Comparison of ENCODE assay signal across 9 cellular contexts in genomic region chr1:39270368-39270767, GRCh38.
A peak's percentile ranks its signal among the peaks of the same experiment; 100 is the strongest.
DNase-seq lines count a peak whose midpoint lies in the region; TF ChIP-seq lines count a peak whose summit lies in the region.
"Had no signal": no experiment of that assay in that cellular context is flagged by ENCODE, and none has a peak within 500 bp of the region (broad histone marks: within the 10 kb centered on the region; RNA-seq: fewer than 3 reads in every experiment).

No MANE protein-coding gene starts in this region.

- peaks cover 61% of the 10 kb centered on the region for H3K79me2 ChIP-seq in KMS-11 (ENCODE audit: insufficient read depth, low read depth)

- no peaks in the 10 kb centered on the region for H3K27me3 ChIP-seq in KMS-11 (ENCODE audit: insufficient read depth, low read depth)
- H3K27me3 ChIP-seq: brain microvascular endothelial cell had no signal

- H3K4me3 Mint-ChIP-seq in CD14-positive monocyte (no peak overlapping the region), osteocyte (ENCODE audit: unreplicated experiment) (peak overlapping the region; percentile 69)

- peak overlapping the region in 4 of 7 donors; percentile 3 to 87 (median 39) for H3K27ac Mint-ChIP-seq in CD14-positive monocyte
- H3K27ac Mint-ChIP-seq in osteocyte (ENCODE audit: unreplicated experiment), result peak overlapping the region; percentile 94

- H3K36me3 Mint-ChIP-seq in CD14-positive monocyte (peaks cover 16 to 34% of the 10 kb centered on the region in 2 donors), osteocyte (ENCODE audit: unreplicated experiment) (peaks cover 4% of the 10 kb centered on the region)

- H3K27ac ChIP-seq in KMS-11 (peak overlapping the region; percentile 78), cingulate gyrus (ENCODE audit: low read depth, low read length) (peak overlapping the region; percentile 89)
- H3K27ac ChIP-seq: brain microvascular endothelial cell had no signal

- no peaks in the 10 kb centered on the region for H3K36me3 ChIP-seq in KMS-11 (ENCODE audit: insufficient read depth)

- peaks cover 76% of the 10 kb centered on the region for H3K4me1 ChIP-seq in KMS-11 (ENCODE audit: low read depth, poor library complexity, severe bottlenecking)

- H2AFZ ChIP-seq in KMS-11 (ENCODE audit: low read depth), result no peak overlapping the region

- H3K9me3 Mint-ChIP-seq in CD14-positive monocyte (no peaks in the 10 kb centered on the region), osteocyte (ENCODE audit: unreplicated experiment) (no peaks in the 10 kb centered on the region)

- H4K20me1 ChIP-seq in KMS-11 (ENCODE audit: insufficient read depth), result no peaks in the 10 kb centered on the region

- H3K4me1 Mint-ChIP-seq in CD14-positive monocyte, result peaks cover 28% of the 10 kb centered on the region
- peaks cover 56% of the 10 kb centered on the region for H3K4me1 Mint-ChIP-seq in osteocyte (ENCODE audit: unreplicated experiment)

- no peak for TF ChIP-seq CTCF in CD14-positive monocyte (IDR thresholded peaks at IDR 0.05)
- no peak for TF ChIP-seq CTCF in KMS-11 (conservative IDR thresholded peaks at IDR 0.05; ENCODE audit: low read depth, low read length)
- no peak for TF ChIP-seq CTCF in osteocyte (IDR thresholded peaks at IDR 0.05)

- peak overlapping the region; percentile 63 for H3K4me3 ChIP-seq in KMS-11 (IDR thresholded peaks at IDR 0.05; ENCODE audit: insufficient read depth, low read depth, low read length)

- H3K27me3 Mint-ChIP-seq in CD14-positive monocyte (ENCODE audit: low read depth in 3 of 3) (peaks cover 0 to 1% (median 0%) of the 10 kb centered on the region in 3 donors), osteocyte (ENCODE audit: unreplicated experiment) (no peaks in the 10 kb centered on the region)

- no peak for DNase-seq in CD14-positive monocyte (ENCODE audit: low spot score)
- no peak for DNase-seq in osteocyte (ENCODE audit: extremely low spot score, unreplicated experiment)
- DNase-seq in stimulated activated CD8-positive, alpha-beta memory T cell treated with anti-CD3 and anti-CD28 coated beads, Interleukin-4, amount 100 ng/mL, for 48 hours, result no peak
- DNase-seq in NCI-H345 treated with DMSO at 0.1 percent for 48 hours (lab: John Stamatoyannopoulos, UW; ENCODE audit: unreplicated experiment), result no peak
- DNase-seq in dedifferentiated amniotic fluid mesenchymal stem cell (ENCODE audit: extremely low spot score), result no peak
- no peak for DNase-seq in MV-4-11 (lab: John Stamatoyannopoulos, UW)
- DNase-seq: brain microvascular endothelial cell had no signal

- peak overlapping the region; percentile 64 for H3K9ac ChIP-seq in KMS-11

- H3K4me2 ChIP-seq in KMS-11, result peak overlapping the region; percentile 99

- intact Hi-C loops in CD14-positive monocyte (cut with micrococcal nuclease), result no loop called here
